30 cellular contexts compared by ENCODE assay signal in the genomic region with DNA sequence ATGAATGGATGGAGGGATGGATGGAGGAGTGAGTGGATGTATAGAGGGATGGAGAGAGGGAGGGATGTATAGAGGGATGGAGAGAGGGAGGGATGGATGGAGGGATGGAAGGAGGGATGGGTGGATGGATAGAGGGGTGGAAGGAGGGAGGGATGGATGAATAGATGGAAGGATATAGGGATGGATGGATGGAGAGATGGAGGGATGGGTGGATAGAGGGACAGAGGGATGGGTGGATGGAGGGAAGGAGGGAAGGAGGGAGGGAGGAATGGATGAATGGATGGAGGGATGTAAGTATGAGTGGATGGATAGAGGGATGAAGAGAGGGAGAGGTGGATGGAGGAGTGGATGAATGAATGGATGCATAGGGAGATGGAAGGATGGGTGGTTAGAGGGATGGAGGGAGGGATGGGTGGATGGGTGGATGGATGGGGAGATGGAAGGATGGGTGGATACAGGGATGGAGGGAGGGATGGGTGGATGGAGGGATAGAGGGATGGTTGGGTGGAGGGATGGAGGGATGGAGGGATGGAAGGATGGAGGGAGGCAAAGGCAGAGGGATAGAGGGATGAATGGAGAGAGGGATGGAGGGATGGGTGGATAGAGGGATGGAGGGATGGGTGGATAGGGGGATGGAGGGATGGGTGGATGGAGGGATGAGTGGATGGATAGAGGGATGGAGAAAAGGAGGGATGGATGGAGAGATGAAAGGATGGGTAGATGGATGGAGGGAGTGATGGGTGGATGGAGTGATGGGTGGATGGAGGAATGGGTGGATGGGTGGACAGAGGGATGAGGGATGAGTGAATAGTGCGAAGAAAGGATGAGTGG.
"Had no signal": no experiment of that assay in that cellular context is flagged by ENCODE, and none has a peak within 500 bp of the region (broad histone marks: within the 10 kb centered on the region; RNA-seq: fewer than 3 reads in every experiment).

No MANE protein-coding gene starts in this region.

- H3K9me3 Mint-ChIP-seq: activated CD4-positive, alpha-beta T cell treated with anti-CD3 and anti-CD28 coated beads, Interleukin-2, amount 10 ng/mL, durations not matched to agents 7 days and 5 days; activated naive CD4-positive, alpha-beta T cell treated with anti-CD3 and anti-CD28 coated beads, Interleukin-2, amount 10 ng/mL, durations not matched to agents 7 days and 5 days; activated naive CD8-positive, alpha-beta T cell treated with anti-CD3 and anti-CD28 coated beads for 36 hours; activated T-cell treated with anti-CD3 and anti-CD28 coated beads, Interleukin-2, amount 50 U/mL, for 4 hours; activated T-helper 1 cell treated with anti-CD3 and anti-CD28 coated beads, Interleukin-12 subunit alpha, Interleukin-12 subunit beta, Interleukin-2, Interleukin-4 antibody, amounts not matched to agents 30 ng/mL and 10 ng/mL and 1 ng/mL, durations not matched to agents 14 hours and 24 hours and 36 hours had no signal

- H3K27ac ChIP-seq: brain microvascular endothelial cell, colonic mucosa, SJSA1 had no signal

- H3K9me3 ChIP-seq: colonic mucosa, MG63, SJSA1, SK-N-SH had no signal

- H3K9ac ChIP-seq: SK-N-SH had no signal

- H3K36me3 ChIP-seq: brain microvascular endothelial cell, colonic mucosa, MG63, SJSA1 had no signal

- H3K4me2 ChIP-seq: SK-N-SH had no signal

- DNase-seq: activated CD4-positive, alpha-beta T cell treated with anti-CD3 and anti-CD28 coated beads, Interleukin-2, amount 10 ng/mL, durations not matched to agents 7 days and 5 days; activated CD4-positive, alpha-beta T cell treated with anti-CD3 and anti-CD28 coated beads, Interleukin-2, amount 50 U/mL, for 48 hours; activated CD8-positive, alpha-beta memory T cell treated with anti-CD3 and anti-CD28 coated beads, Interleukin-2, amount 50 U/mL, for 4 hours; activated gamma-delta T cell treated with Interleukin-2 at 50 U/mL for 16 hours; activated naive CD4-positive, alpha-beta T cell treated with anti-CD3 and anti-CD28 coated beads, Interleukin-2, amount 10 ng/mL, durations not matched to agents 7 days and 5 days; activated naive CD8-positive, alpha-beta T cell treated with anti-CD3 and anti-CD28 coated beads for 36 hours; activated T-cell treated with anti-CD3 and anti-CD28 coated beads for 4 hours; activated T-cell treated with anti-CD3 and anti-CD28 coated beads, Interleukin-2, amount 50 U/mL, for 4 hours; amniotic stem cell; aorta; brain microvascular endothelial cell; central memory CD4-positive, alpha-beta T cell; colonic mucosa; Karpas-422; MG63; NCI-H1048; NCI-H1105 treated with DMSO at 0.1 percent for 48 hours; NCI-H1436; NCI-H1694; NCI-H1930; NCI-H2081 treated with DMSO at 0.1 percent for 48 hours; NCI-H345; NCI-H524 treated with DMSO at 0.1 percent for 48 hours; SHP77 treated with DMSO at 0.1 percent for 48 hours; SK-N-SH; T-helper 2 cell; T1000 had no signal

- H3K4me3 ChIP-seq: colonic mucosa, MG63, SJSA1 had no signal

- H3K36me3 Mint-ChIP-seq: activated naive CD8-positive, alpha-beta T cell treated with anti-CD3 and anti-CD28 coated beads for 36 hours had no signal

- ATAC-seq: activated T-cell treated with anti-CD3 and anti-CD28 coated beads, Interleukin-2, amount 50 U/mL, for 4 hours; Panc1 had no signal

- H3K4me3 Mint-ChIP-seq: activated CD4-positive, alpha-beta T cell treated with anti-CD3 and anti-CD28 coated beads, Interleukin-2, amount 10 ng/mL, durations not matched to agents 7 days and 5 days; activated naive CD4-positive, alpha-beta T cell treated with anti-CD3 and anti-CD28 coated beads, Interleukin-2, amount 10 ng/mL, durations not matched to agents 7 days and 5 days; activated naive CD8-positive, alpha-beta T cell treated with anti-CD3 and anti-CD28 coated beads for 36 hours; activated T-cell treated with anti-CD3 and anti-CD28 coated beads, Interleukin-2, amount 50 U/mL, for 4 hours; activated T-helper 1 cell treated with anti-CD3 and anti-CD28 coated beads, Interleukin-12 subunit alpha, Interleukin-12 subunit beta, Interleukin-2, Interleukin-4 antibody, amounts not matched to agents 30 ng/mL and 10 ng/mL and 1 ng/mL, durations not matched to agents 14 hours and 24 hours and 36 hours had no signal

- H3K9me2 ChIP-seq: SK-N-SH had no signal

- H3K27me3 ChIP-seq: MG63 had no signal

- H3K27ac Mint-ChIP-seq: activated naive CD8-positive, alpha-beta T cell treated with anti-CD3 and anti-CD28 coated beads for 36 hours; activated T-helper 1 cell treated with anti-CD3 and anti-CD28 coated beads, Interleukin-12 subunit alpha, Interleukin-12 subunit beta, Interleukin-2, Interleukin-4 antibody, amounts not matched to agents 30 ng/mL and 10 ng/mL and 1 ng/mL, durations not matched to agents 14 hours and 24 hours and 36 hours had no signal

- H3K4me1 ChIP-seq: colonic mucosa, SJSA1 had no signal
